ENCODE assay signal across 26 cellular contexts in genomic region chr3:38616658-38617057, GRCh38. TPM values are rescaled to one million over a fixed set of nuclear protein-coding genes. Genes with fewer than 3 reads are reported as not detected.
DNase-seq lines count a peak whose midpoint lies in the region; ATAC-seq, FAIRE-seq and TF ChIP-seq lines count a peak whose summit lies in the region.
"Had no signal": no experiment of that assay in that cellular context is flagged by ENCODE, and none has a peak within 500 bp of the region (broad histone marks: within the 10 kb centered on the region; RNA-seq: fewer than 3 reads in every experiment).

No MANE protein-coding gene starts in this region.

- H3K4me3 ChIP-seq in left ventricle myocardium inferior (no peak overlapping the region), HEK293 (ENCODE audit: low read depth, low read length) (no peak overlapping the region), H1 (ENCODE audit: extremely low read depth in 1 of 4, insufficient read depth in 2 of 4, low read depth in 3 of 4, low read length in 4 of 4) (no peak overlapping the region), ovary (no peak overlapping the region), tibial artery (no peak overlapping the region)
- H3K4me3 ChIP-seq: BLaER1, K562, SK-N-MC had no signal

- H3K9me3 ChIP-seq in left ventricle myocardium inferior (replicated peaks) (no peaks in the 10 kb centered on the region), HEK293 (ENCODE audit: control insufficient read depth, insufficient read depth, low read depth, low read length) (no peaks in the 10 kb centered on the region), H1 (ENCODE audit: insufficient read depth in 2 of 2, low read depth in 1 of 2, low read length in 1 of 2) (no peaks in the 10 kb centered on the region), ovary (no peaks in the 10 kb centered on the region), tibial artery (no peaks in the 10 kb centered on the region)
- H3K9me3 ChIP-seq: BLaER1 had no signal

- H2BK120ac ChIP-seq in H1 (replicated peaks; ENCODE audit: low read depth, low read length) = no peak overlapping the region

- intact Hi-C loops in left ventricle myocardium inferior (cut with micrococcal nuclease) = no loop called here
- intact Hi-C loops in Right ventricle myocardium superior (cut with DNase I) = no loop called here
- intact Hi-C loops in posterior vena cava (cut with DNase I) = no loop called here
- intact Hi-C loops in ovary (cut with DNase I) = no loop called here
- intact Hi-C loops in tibial artery (cut with DNase I; ENCODE audit: low total_unique reads) = no loop called here

- H3K56ac ChIP-seq in H1 (replicated peaks; ENCODE audit: insufficient read length, low read depth, low read length) = no peak overlapping the region

- no peak overlapping the region for H2BK20ac ChIP-seq in H1 (ENCODE audit: low read length)

- no peak overlapping the region for H2BK15ac ChIP-seq in H1 (ENCODE audit: low read length)

- no peak overlapping the region for H2AK5ac ChIP-seq in H1 (ENCODE audit: low read depth, low read length)

- no peak overlapping the region for H4K91ac ChIP-seq in H1 (replicated peaks; ENCODE audit: insufficient read length, low read length)

- peaks cover 12% of the 10 kb centered on the region for H3K36me3 ChIP-seq in left ventricle myocardium inferior
- no peaks in the 10 kb centered on the region for H3K36me3 ChIP-seq in HEK293 (ENCODE audit: control insufficient read depth in 2 of 2, insufficient read depth in 1 of 2, low read length in 2 of 2)
- H3K36me3 ChIP-seq in H1 (ENCODE audit: control insufficient read depth in 2 of 4, insufficient read depth in 4 of 4, low read length in 3 of 4) = no peaks in the 10 kb centered on the region
- no peaks in the 10 kb centered on the region for H3K36me3 ChIP-seq in ovary
- no peaks in the 10 kb centered on the region for H3K36me3 ChIP-seq in tibial artery
- H3K36me3 ChIP-seq: BLaER1 had no signal

- no peaks in the 10 kb centered on the region for H3K79me1 ChIP-seq in H1 (ENCODE audit: low read depth, low read length)

- no peak overlapping the region for H2BK5ac ChIP-seq in H1 (ENCODE audit: low read depth, low read length)

- H3K79me2 ChIP-seq in H1 (ENCODE audit: control insufficient read depth in 1 of 2, insufficient read depth in 2 of 2, low read length in 2 of 2) = no peaks in the 10 kb centered on the region

- no peak overlapping the region for H2BK12ac ChIP-seq in H1 (ENCODE audit: low read depth, low read length)

- no peaks in the 10 kb centered on the region for H4K20me1 ChIP-seq in H1 (replicated peaks in 1 of 2; ENCODE audit: control insufficient read depth in 1 of 2, insufficient read depth in 2 of 2, low read length in 2 of 2)
- H4K20me1 ChIP-seq: BLaER1 had no signal

- DNase-seq in left ventricle myocardium inferior (no peak), Right ventricle myocardium superior (no peak), H1 (ENCODE audit: low read depth in 1 of 2, low spot score in 2 of 2) (no peak), posterior vena cava (ENCODE audit: low spot score) (peak; percentile 41), ovary (no peak), tibial artery (no peak)
- DNase-seq: CD4-positive, CD25-positive, alpha-beta regulatory T cell; GOT3; Kasumi-1; MV-4-11; NCI-H1105; NCI-H146; NCI-H1930; NCI-H2107; NCI-H446 treated with DMSO at 0.1 percent for 48 hours; NCI-H526; RPMI8226; SIG-M5 had no signal

- no peak overlapping the region for H3K14ac ChIP-seq in H1 (ENCODE audit: insufficient read length)

- H3K27me3 ChIP-seq in left ventricle myocardium inferior (ENCODE audit: low read depth) (no peaks in the 10 kb centered on the region), H1 (replicated peaks in 1 of 4; ENCODE audit: control insufficient read depth in 3 of 4, extremely low read depth in 1 of 4, insufficient read depth in 3 of 4, low read length in 3 of 4) (no peaks in the 10 kb centered on the region), ovary (no peaks in the 10 kb centered on the region), tibial artery (no peaks in the 10 kb centered on the region)
- H3K27me3 ChIP-seq: BLaER1 had no signal

- TF ChIP-seq CTCF in left ventricle myocardium inferior (IDR thresholded peaks at IDR 0.05; ENCODE audit: borderline replicate concordance) (no peak), HEK293 (tag by site-specific recombination; IDR thresholded peaks at IDR 0.05) (no peak), H1 (IDR thresholded peaks at IDR 0.05; ENCODE audit: control extremely low read depth in 1 of 3, insufficient read depth in 1 of 3, low read depth in 1 of 3, low read length in 3 of 3) (no peak), ovary (IDR thresholded peaks at IDR 0.05) (no peak), tibial artery (IDR thresholded peaks at IDR 0.05) (no peak)

- no peak overlapping the region for H2AFZ ChIP-seq in H1 (ENCODE audit: low read length)

- H3K18ac ChIP-seq in H1 (ENCODE audit: extremely low read depth, low read length) = 0 out of 2 replicates have a peak overlapping the region, but pooled peaks have one; percentile 16

- H4K8ac ChIP-seq in H1 (ENCODE audit: extremely low read depth, insufficient read depth, low read length) = no peak overlapping the region

- no peak overlapping the region; a peak in 1 of 7 replicates for H3K9ac ChIP-seq in H1 (replicated peaks in 1 of 4; ENCODE audit: extremely low read depth in 1 of 4, low read depth in 3 of 4, low read length in 3 of 4)
- H3K9ac ChIP-seq: BLaER1 had no signal

- no peak for TF ChIP-seq RAD21 in H1 (IDR thresholded peaks at IDR 0.05 in 1 of 2, conservative IDR thresholded peaks at IDR 0.05 in 1 of 2; ENCODE audit: low read depth in 2 of 2, low read length in 2 of 2)

- H3K27ac ChIP-seq in left ventricle myocardium inferior (replicated peaks) = peak overlapping the region; percentile 92
- no peak overlapping the region for H3K27ac ChIP-seq in HEK293 (ENCODE audit: extremely low read depth, low read depth, low read length)
- no peak overlapping the region for H3K27ac ChIP-seq in H1 (ENCODE audit: low read depth, low read length)
- no peak overlapping the region for H3K27ac ChIP-seq in ovary
- no peak overlapping the region for H3K27ac ChIP-seq in tibial artery
- H3K27ac ChIP-seq: BLaER1, SK-N-MC had no signal

- TF ChIP-seq POLR2A in H1 (IDR thresholded peaks at IDR 0.05; ENCODE audit: control extremely low read depth in 1 of 2, low read depth in 2 of 2, low read length in 2 of 2) (no peak), ovary (IDR thresholded peaks at IDR 0.05) (no peak)

- H3K4ac ChIP-seq in H1 (replicated peaks; ENCODE audit: insufficient read length, low read depth, low read length) = no peak overlapping the region

- H3K4me1 ChIP-seq in left ventricle myocardium inferior (peaks cover 60% of the 10 kb centered on the region), HEK293 (ENCODE audit: control insufficient read depth, insufficient read depth, low read length) (no peaks in the 10 kb centered on the region), H1 (replicated peaks in 1 of 4; ENCODE audit: control insufficient read depth in 3 of 4, insufficient read depth in 4 of 4, low read length in 3 of 4) (peaks cover 5 to 9% (median 5%) of the 10 kb centered on the region in 4 experiments), ovary (ENCODE audit: insufficient read depth) (no peaks in the 10 kb centered on the region), tibial artery (no peaks in the 10 kb centered on the region)

- CTCF ChIA-PET in HEK293 (lab: Yijun Ruan, JAX) (interaction anchor here (0.6 to 0.7 kb wide), 2 partner anchors 40 to 678 kb away, joined by 3 to 4 read pairs; no protein-coding TSS in a partner anchor), H1 (lab: Charles Lee; ENCODE audit: partially characterized antibody) (interaction anchor here (0.8 to 30.9 kb wide), 8 partner anchors 12 to 225 kb away, joined by 3 to 538 read pairs (median 7); partner anchors contain the start of gene SCN5A)

- H3K23ac ChIP-seq in H1 (ENCODE audit: insufficient read length) = no peak overlapping the region

- TF ChIP-seq EP300 in H1 (IDR thresholded peaks at IDR 0.05; ENCODE audit: borderline replicate concordance in 1 of 2, low read depth in 2 of 2, low read length in 2 of 2) = no peak
- TF ChIP-seq EP300 in ovary (IDR thresholded peaks at IDR 0.05) = no peak

- no peak for ATAC-seq in Right ventricle myocardium superior (ENCODE audit: poor library complexity)
- ATAC-seq in HG03095 (IDR thresholded peaks at IDR 0.05; ENCODE audit: unreplicated experiment) = no peak
- ATAC-seq: HCT116, K562 had no signal

- no peak overlapping the region for H4K5ac ChIP-seq in H1 (ENCODE audit: insufficient read length, low read depth, low read length)

- no peak for FAIRE-seq in H1 (lab: Jason Lieb, UNC)
- FAIRE-seq: A204.1, HTR-8/SVneo, K562 had no signal

- no peak overlapping the region for H3K4me2 ChIP-seq in H1 (ENCODE audit: insufficient read depth in 1 of 2, low read depth in 2 of 2, low read length in 2 of 2)
- H3K4me2 ChIP-seq: BLaER1 had no signal

- no peaks in the 10 kb centered on the region for H3K23me2 ChIP-seq in H1 (ENCODE audit: low read depth, low read length)

- POLR2A ChIA-PET in HEK293 (lab: Yijun Ruan, JAX) (no interaction called here), H1 (lab: Charles Lee; ENCODE audit: partially characterized antibody) (no interaction called here)

- WGBS in H1 (ENCODE audit: extremely low coverage in 1 of 2, insufficient coverage in 1 of 2, insufficient read length in 1 of 2, insufficient replicate concordance in 2 of 2, low coverage in 1 of 2, low lambda C conversion rate in 2 of 2, missing lambda C conversion rate in 1 of 2), 2 experiments = 71% methylated on average over 2 of the region's 2 CpGs; no CpG with 5 or more reads in 1 of the 2 experiments
- WGBS in ovary, 3 donors = 44 to 64% (median 45%) methylated on average over 2 of the region's 2 CpGs

TF ChIP-seq in HEK293, 187 proteins besides CTCF, POLR2A, EP300 and RAD21 (continues in another document):
- no peak for TF ChIP-seq ZNF324 (tag by site-specific recombination; IDR thresholded peaks at IDR 0.05)

TF ChIP-seq in H1, 55 proteins besides CTCF, POLR2A, EP300 and RAD21 (continues in another document):
- no peak for TF ChIP-seq TBP (IDR thresholded peaks at IDR 0.05; ENCODE audit: low read depth, low read length)
- TF ChIP-seq GTF2F1 (IDR thresholded peaks at IDR 0.05; ENCODE audit: borderline replicate concordance, low read depth, low read length) = no peak
- TF ChIP-seq SAP30 (IDR thresholded peaks at IDR 0.05; ENCODE audit: insufficient read depth, insufficient replicate concordance, low read length) = no peak

RNA-seq across cellular contexts. Expression of gene SCN5A, which starts 32.8 kb away (rescaled TPM):
- total RNA-seq in left ventricle myocardium inferior = 239 TPM
- total RNA-seq in Right ventricle myocardium superior = 162 TPM
- 11.4 and 16.5 TPM in 2 replicates for total RNA-seq in H1 (2021; fragmentation: NEBNext Ultra II Directional; extraction: Animal tissue kit (Norgen Biotek cat#: 25700))
- polyA plus RNA-seq in H1 (2011; rRNA removed) = 4.8 and 6.8 TPM in 2 replicates
- 4.0 TPM for polyA plus RNA-seq in H1 (2011; cell fraction: cytosol; rRNA removed)
- polyA plus RNA-seq in H1 (2011; cell fraction: nucleus; rRNA removed) = 14.7 TPM
- polyA plus RNA-seq in H1 (2012, experiment 1 of 2) = 4.1 to 5.5 TPM (median 4.6 TPM) in 4 replicates
- 2.6 TPM for polyA plus RNA-seq in H1 (2012, experiment 2 of 2)
- 5.3 TPM for polyA plus RNA-seq in H1 (2013, experiment 1 of 2)
- 5.8 TPM for polyA plus RNA-seq in H1 (2013, experiment 2 of 2)
- polyA minus RNA-seq in H1 (2011; rRNA and poly(A)+ RNA removed) = 12.6 and 14.0 TPM in 2 replicates
- polyA minus RNA-seq in H1 (2011; cell fraction: cytosol; rRNA and poly(A)+ RNA removed) = 5.4 TPM
- polyA minus RNA-seq in H1 (2011; cell fraction: nucleus; rRNA and poly(A)+ RNA removed) = 14.3 TPM
- 1 to 10 TPM in 1 of 2 donors, under 1 TPM in 1; 0.32 to 1.4 TPM for total RNA-seq in posterior vena cava
- total RNA-seq in ovary = 1 to 10 TPM in 6 of 7 donors, under 1 TPM in 1; 0.83 to 4.7 (median 2.2) TPM
- under 1 TPM; 0.67 to 0.71 TPM for polyA plus RNA-seq in ovary
- total RNA-seq: CD4-positive, CD25-positive, alpha-beta regulatory T cell had no signal
- polyA plus RNA-seq: CD4-positive, CD25-positive, alpha-beta regulatory T cell had no signal
